ENCODE assay signal across 10 cellular contexts in genomic region chr1:53541761-53542550, GRCh38.
DNase-seq lines count a peak whose midpoint lies in the region; ATAC-seq and TF ChIP-seq lines count a peak whose summit lies in the region.
"Had no signal": no experiment of that assay in that cellular context is flagged by ENCODE, and none has a peak within 500 bp of the region (broad histone marks: within the 10 kb centered on the region; RNA-seq: fewer than 3 reads in every experiment).

No MANE protein-coding gene starts in this region.

- TF ChIP-seq CTCF in heart left ventricle (IDR thresholded peaks at IDR 0.05) (no peak), suprapubic skin (IDR thresholded peaks at IDR 0.05) (peak in 1 of 2 donors; percentile 31)

- H3K4me3 ChIP-seq in heart left ventricle (no peak overlapping the region), suprapubic skin (no peak overlapping the region)

- ATAC-seq in heart left ventricle = no peak
- ATAC-seq: CD8-positive, alpha-beta T cell had no signal

- H3K36me3 ChIP-seq in heart left ventricle (no peaks in the 10 kb centered on the region), suprapubic skin (no peaks in the 10 kb centered on the region)

- peak; percentile 12 for DNase-seq in NK-92 treated with Interleukin-12 subunit alpha and Interleukin-12 subunit beta, amount 100 ng/mL, for 24 hours (lab: John Stamatoyannopoulos, UW)
- DNase-seq in NK-92 (lab: John Stamatoyannopoulos, UW; ENCODE audit: unreplicated experiment) (no peak), RPMI8226 (peak; percentile 75), heart left ventricle (peak in 3 of 5 donors; percentile 6 to 37 (median 8)), suprapubic skin (ENCODE audit: low spot score in 2 of 2) (peak; percentile 74 to 79), DMS153 (lab: John Stamatoyannopoulos, UW) (no peak)
- DNase-seq in stimulated activated CD4-positive, alpha-beta T cell treated with anti-CD3 and anti-CD28 coated beads, Interleukin-4, amount 100 ng/mL, for 1 hour = no peak
- DNase-seq in central memory CD4-positive, alpha-beta T cell = no peak
- DNase-seq: NCI-H1105 had no signal

- H3K9me3 ChIP-seq in heart left ventricle (no peaks in the 10 kb centered on the region), suprapubic skin (no peaks in the 10 kb centered on the region)

- H3K27me3 ChIP-seq in heart left ventricle (peaks cover 0 to 10% (median 0%) of the 10 kb centered on the region in 9 donors), suprapubic skin (no peaks in the 10 kb centered on the region)

- TF ChIP-seq POLR2A in heart left ventricle (IDR thresholded peaks at IDR 0.05) = no peak
- TF ChIP-seq POLR2A in suprapubic skin (IDR thresholded peaks at IDR 0.05) = no peak

- TF ChIP-seq EP300 in suprapubic skin (IDR thresholded peaks at IDR 0.05) = no peak

- WGBS in heart left ventricle, 4 donors = 83 to 86% (median 84%) methylated on average over 15 of the region's 15 CpGs
- 78% methylated on average over 15 of the region's 15 CpGs for WGBS in suprapubic skin

- intact Hi-C loops in heart left ventricle (cut with DNase I) = no loop called here

- H3K4me1 ChIP-seq in heart left ventricle = no peaks in the 10 kb centered on the region
- peaks cover 8% of the 10 kb centered on the region for H3K4me1 ChIP-seq in suprapubic skin

- peak overlapping the region in 1 of 12 donors; percentile 38 for H3K27ac ChIP-seq in heart left ventricle
- H3K27ac ChIP-seq in suprapubic skin = peak overlapping the region; percentile 15

Comparison
In these comparisons a context has a peak if more than half of its experiments do, and no peak if none do; other contexts are left out.
1. DNase-seq: peak in NK-92 treated with Interleukin-12 subunit alpha and Interleukin-12 subunit beta, amount 100 ng/mL, for 24 hours (single experiment), RPMI8226 (single experiment), heart left ventricle (3 of 5) and suprapubic skin (2 of 2); none in NK-92 (single experiment), stimulated activated CD4-positive, alpha-beta T cell treated with anti-CD3 and anti-CD28 coated beads, Interleukin-4, amount 100 ng/mL, for 1 hour (single experiment), central memory CD4-positive, alpha-beta T cell (single experiment) and DMS153 (single experiment).